In the genomic region with DNA sequence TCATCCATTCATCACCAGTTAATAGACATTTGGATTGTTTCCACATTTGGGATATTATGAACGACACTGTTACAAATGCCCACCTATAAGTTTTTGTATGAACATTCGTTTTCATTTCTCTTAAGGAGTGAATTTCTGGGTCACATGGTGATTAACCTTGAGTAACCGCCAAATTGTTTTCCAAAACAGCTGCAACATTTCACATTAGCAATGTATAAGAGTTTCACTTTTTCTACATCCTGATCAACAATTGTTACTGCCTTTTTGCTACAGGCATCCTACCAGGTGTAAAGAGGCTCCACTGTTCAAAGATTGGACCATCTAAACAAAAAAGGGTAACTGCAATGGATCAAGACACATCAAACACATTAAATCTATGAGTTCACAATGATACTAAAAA, we compare ENCODE assay signal across 39 cellular contexts. TPM values are rescaled to one million over a fixed set of nuclear protein-coding genes. Genes with fewer than 3 reads are reported as not detected.
"Had no signal": no experiment of that assay in that cellular context is flagged by ENCODE, and none has a peak within 500 bp of the region (broad histone marks: within the 10 kb centered on the region; RNA-seq: fewer than 3 reads in every experiment).

No MANE protein-coding gene starts in this region.

- H3K27ac Mint-ChIP-seq: activated naive CD4-positive, alpha-beta T cell treated with anti-CD3 and anti-CD28 coated beads for 36 hours; activated naive CD4-positive, alpha-beta T cell treated with anti-CD3 and anti-CD28 coated beads, Interleukin-2, amount 10 ng/mL, durations not matched to agents 7 days and 5 days; activated naive CD4-positive, alpha-beta T cell treated with anti-CD3 and anti-CD28 coated beads, Interleukin-2, amount 50 U/mL, for 24 hours; activated naive CD4-positive, alpha-beta T cell treated with anti-CD3 and anti-CD28 coated beads, Interleukin-2, amount 50 U/mL, for 72 hours; activated naive CD8-positive, alpha-beta T cell; activated naive CD8-positive, alpha-beta T cell treated with anti-CD3 and anti-CD28 coated beads for 36 hours; activated naive CD8-positive, alpha-beta T cell treated with anti-CD3 and anti-CD28 coated beads, Interleukin-2, amount 10 ng/mL, durations not matched to agents 7 days and 5 days; activated naive CD8-positive, alpha-beta T cell treated with anti-CD3 and anti-CD28 coated beads, Interleukin-2, amount 50 U/mL, for 24 hours; activated T-cell treated with anti-CD3 and anti-CD28 coated beads, Interleukin-2, amount 50 U/mL, for 24 hours; activated T-cell treated with anti-CD3 and anti-CD28 coated beads, Interleukin-2, amount 50 U/mL, for 72 hours; activated T-helper 1 cell treated with anti-CD3 and anti-CD28 coated beads, Interleukin-12 subunit alpha, Interleukin-12 subunit beta, Interleukin-2, Interleukin-4 antibody, amounts not matched to agents 30 ng/mL and 10 ng/mL and 1 ng/mL, durations not matched to agents 14 hours and 24 hours and 36 hours; activated T-helper 17 cell treated with anti-CD3 and anti-CD28 coated beads, Interleukin-2, amount 50 U/mL, for 72 hours; activated T-helper 2 cell treated with anti-CD3 and anti-CD28 coated beads, Interferon-gamma antibody, Interleukin-2, Interleukin-4, amounts not matched to agents 10 μg/mL and 5 μg/mL and 100 μg/mL, durations not matched to agents 14 hours and 24 hours and 36 hours; brain had no signal

- H3K4me1 Mint-ChIP-seq: activated naive CD4-positive, alpha-beta T cell treated with anti-CD3 and anti-CD28 coated beads, Interleukin-2, amount 10 ng/mL, durations not matched to agents 7 days and 5 days; activated naive CD4-positive, alpha-beta T cell treated with anti-CD3 and anti-CD28 coated beads, Interleukin-2, amount 50 U/mL, for 24 hours; activated naive CD8-positive, alpha-beta T cell treated with anti-CD3 and anti-CD28 coated beads for 36 hours; activated naive CD8-positive, alpha-beta T cell treated with anti-CD3 and anti-CD28 coated beads, Interleukin-2, amount 10 ng/mL, durations not matched to agents 7 days and 5 days; activated naive CD8-positive, alpha-beta T cell treated with anti-CD3 and anti-CD28 coated beads, Interleukin-2, amount 50 U/mL, for 24 hours; activated T-helper 17 cell treated with anti-CD3 and anti-CD28 coated beads, Interleukin-2, amount 50 U/mL, for 72 hours; brain; central memory CD8-positive, alpha-beta T cell had no signal

- H3K9me3 ChIP-seq: adrenal gland, ascending aorta, breast epithelium had no signal

- H3K36me3 ChIP-seq: adrenal gland, ascending aorta, brain microvascular endothelial cell, breast epithelium, cardiac muscle cell had no signal

- DNase-seq: activated effector memory CD4-positive, alpha-beta T cell treated with anti-CD3 and anti-CD28 coated beads, Interleukin-2, amount 50 U/mL, for 16 hours; activated effector memory CD4-positive, alpha-beta T cell treated with Interleukin-2 at 50 U/mL for 16 hours; activated gamma-delta T cell; activated gamma-delta T cell treated with Interleukin-2 at 50 U/mL for 16 hours; activated naive CD4-positive, alpha-beta T cell; activated naive CD4-positive, alpha-beta T cell treated with anti-CD3 and anti-CD28 coated beads for 36 hours; activated naive CD4-positive, alpha-beta T cell treated with anti-CD3 and anti-CD28 coated beads, Interleukin-2, amount 10 ng/mL, durations not matched to agents 7 days and 5 days; activated naive CD4-positive, alpha-beta T cell treated with anti-CD3 and anti-CD28 coated beads, Interleukin-2, amount 50 U/mL, for 16 hours; activated naive CD4-positive, alpha-beta T cell treated with Interleukin-2 at 50 U/mL for 16 hours; activated naive CD8-positive, alpha-beta T cell treated with anti-CD3 and anti-CD28 coated beads for 36 hours; activated naive CD8-positive, alpha-beta T cell treated with anti-CD3 and anti-CD28 coated beads, Interleukin-2, amount 10 ng/mL, durations not matched to agents 7 days and 5 days; activated naive CD8-positive, alpha-beta T cell treated with anti-CD3 and anti-CD28 coated beads, Interleukin-2, amount 50 U/mL, for 24 hours; activated T-cell treated with anti-CD3 and anti-CD28 coated beads, Interleukin-2, amount 50 U/mL, for 1 hour; activated T-cell treated with anti-CD3 and anti-CD28 coated beads, Interleukin-2, amount 50 U/mL, for 24 hours; activated T-cell treated with anti-CD3 and anti-CD28 coated beads, Interleukin-2, amount 50 U/mL, for 4 hours; activated T-cell treated with anti-CD3 and anti-CD28 coated beads, Interleukin-2, amount 50 U/mL, for 48 hours; activated T-cell treated with anti-CD3 and anti-CD28 coated beads, Interleukin-2, amount 50 U/mL, for 72 hours; adrenal gland; amniotic stem cell; amygdala; anterior cingulate cortex; aorta; brain microvascular endothelial cell; caudate nucleus; central memory CD4-positive, alpha-beta T cell; cerebellar nuclear complex had no signal

- H3K4me3 ChIP-seq: adrenal gland, ascending aorta, breast epithelium, cardiac muscle cell had no signal

- ATAC-seq: activated naive CD4-positive, alpha-beta T cell treated with anti-CD3 and anti-CD28 coated beads, Interleukin-2, amount 50 U/mL, for 72 hours; activated naive CD8-positive, alpha-beta T cell treated with anti-CD3 and anti-CD28 coated beads, Interleukin-2, amount 50 U/mL, for 24 hours; activated T-cell treated with anti-CD3 and anti-CD28 coated beads, Interleukin-2, amount 50 U/mL, for 4 hours; activated T-cell treated with anti-CD3 and anti-CD28 coated beads, Interleukin-2, amount 50 U/mL, for 72 hours; activated T-helper 17 cell treated with anti-CD3 and anti-CD28 coated beads, Interleukin-2, amount 50 U/mL, for 72 hours had no signal

- H3K4me1 ChIP-seq: adrenal gland, ascending aorta, breast epithelium had no signal

- H3K36me3 Mint-ChIP-seq: activated naive CD4-positive, alpha-beta T cell treated with anti-CD3 and anti-CD28 coated beads, Interleukin-2, amount 10 ng/mL, durations not matched to agents 7 days and 5 days; activated naive CD4-positive, alpha-beta T cell treated with anti-CD3 and anti-CD28 coated beads, Interleukin-2, amount 50 U/mL, for 24 hours; activated naive CD4-positive, alpha-beta T cell treated with anti-CD3 and anti-CD28 coated beads, Interleukin-2, amount 50 U/mL, for 72 hours; activated naive CD8-positive, alpha-beta T cell treated with anti-CD3 and anti-CD28 coated beads for 36 hours; activated naive CD8-positive, alpha-beta T cell treated with anti-CD3 and anti-CD28 coated beads, Interleukin-2, amount 10 ng/mL, durations not matched to agents 7 days and 5 days; brain had no signal

- FAIRE-seq: astrocyte, bronchial epithelial cell had no signal

- H3K9me3 Mint-ChIP-seq: activated naive CD4-positive, alpha-beta T cell treated with anti-CD3 and anti-CD28 coated beads for 36 hours; activated naive CD4-positive, alpha-beta T cell treated with anti-CD3 and anti-CD28 coated beads, Interleukin-2, amount 10 ng/mL, durations not matched to agents 7 days and 5 days; activated naive CD4-positive, alpha-beta T cell treated with anti-CD3 and anti-CD28 coated beads, Interleukin-2, amount 50 U/mL, for 24 hours; activated naive CD4-positive, alpha-beta T cell treated with anti-CD3 and anti-CD28 coated beads, Interleukin-2, amount 50 U/mL, for 72 hours; activated naive CD8-positive, alpha-beta T cell treated with anti-CD3 and anti-CD28 coated beads for 36 hours; activated naive CD8-positive, alpha-beta T cell treated with anti-CD3 and anti-CD28 coated beads, Interleukin-2, amount 10 ng/mL, durations not matched to agents 7 days and 5 days; activated naive CD8-positive, alpha-beta T cell treated with anti-CD3 and anti-CD28 coated beads, Interleukin-2, amount 50 U/mL, for 24 hours; activated T-cell treated with anti-CD3 and anti-CD28 coated beads, Interleukin-2, amount 50 U/mL, for 24 hours; activated T-cell treated with anti-CD3 and anti-CD28 coated beads, Interleukin-2, amount 50 U/mL, for 4 hours; activated T-cell treated with anti-CD3 and anti-CD28 coated beads, Interleukin-2, amount 50 U/mL, for 72 hours; activated T-helper 1 cell treated with anti-CD3 and anti-CD28 coated beads, Interleukin-12 subunit alpha, Interleukin-12 subunit beta, Interleukin-2, Interleukin-4 antibody, amounts not matched to agents 30 ng/mL and 10 ng/mL and 1 ng/mL, durations not matched to agents 14 hours and 24 hours and 36 hours; activated T-helper 17 cell treated with anti-CD3 and anti-CD28 coated beads, Interleukin-2, amount 50 U/mL, for 72 hours; activated T-helper 2 cell treated with anti-CD3 and anti-CD28 coated beads, Interferon-gamma antibody, Interleukin-2, Interleukin-4, amounts not matched to agents 10 μg/mL and 5 μg/mL and 100 μg/mL, durations not matched to agents 14 hours and 24 hours and 36 hours; brain; central memory CD8-positive, alpha-beta T cell had no signal

- H3K27ac ChIP-seq: adrenal gland, ascending aorta, brain microvascular endothelial cell, breast epithelium, cardiac muscle cell had no signal

- H3K27me3 Mint-ChIP-seq: activated naive CD8-positive, alpha-beta T cell had no signal

- H3K4me3 Mint-ChIP-seq: activated naive CD4-positive, alpha-beta T cell treated with anti-CD3 and anti-CD28 coated beads for 36 hours; activated naive CD4-positive, alpha-beta T cell treated with anti-CD3 and anti-CD28 coated beads, Interleukin-2, amount 10 ng/mL, durations not matched to agents 7 days and 5 days; activated naive CD4-positive, alpha-beta T cell treated with anti-CD3 and anti-CD28 coated beads, Interleukin-2, amount 50 U/mL, for 24 hours; activated naive CD8-positive, alpha-beta T cell; activated naive CD8-positive, alpha-beta T cell treated with anti-CD3 and anti-CD28 coated beads for 36 hours; activated naive CD8-positive, alpha-beta T cell treated with anti-CD3 and anti-CD28 coated beads, Interleukin-2, amount 10 ng/mL, durations not matched to agents 7 days and 5 days; activated naive CD8-positive, alpha-beta T cell treated with anti-CD3 and anti-CD28 coated beads, Interleukin-2, amount 50 U/mL, for 24 hours; activated T-cell treated with anti-CD3 and anti-CD28 coated beads, Interleukin-2, amount 50 U/mL, for 24 hours; activated T-cell treated with anti-CD3 and anti-CD28 coated beads, Interleukin-2, amount 50 U/mL, for 4 hours; activated T-cell treated with anti-CD3 and anti-CD28 coated beads, Interleukin-2, amount 50 U/mL, for 72 hours; activated T-helper 1 cell treated with anti-CD3 and anti-CD28 coated beads, Interleukin-12 subunit alpha, Interleukin-12 subunit beta, Interleukin-2, Interleukin-4 antibody, amounts not matched to agents 30 ng/mL and 10 ng/mL and 1 ng/mL, durations not matched to agents 14 hours and 24 hours and 36 hours; activated T-helper 17 cell treated with anti-CD3 and anti-CD28 coated beads, Interleukin-2, amount 50 U/mL, for 72 hours; brain; central memory CD8-positive, alpha-beta T cell had no signal

- H3K27me3 ChIP-seq: adrenal gland, ascending aorta, brain microvascular endothelial cell, breast epithelium, cardiac muscle cell had no signal

RNA-seq across cellular contexts. Expression of gene CPEB1, which starts 52.0 kb away (rescaled TPM):
- total RNA-seq: activated naive CD4-positive, alpha-beta T cell treated with anti-CD3 and anti-CD28 coated beads, Interleukin-2, amount 50 U/mL, for 72 hours; activated T-helper 1 cell treated with anti-CD3 and anti-CD28 coated beads, Interleukin-12 subunit alpha, Interleukin-12 subunit beta, Interleukin-2, Interleukin-4 antibody, amounts not matched to agents 30 ng/mL and 10 ng/mL and 1 ng/mL, durations not matched to agents 14 hours and 24 hours and 36 hours; activated T-helper 2 cell treated with anti-CD3 and anti-CD28 coated beads, Interferon-gamma antibody, Interleukin-2, Interleukin-4, amounts not matched to agents 10 μg/mL and 5 μg/mL and 100 μg/mL, durations not matched to agents 14 hours and 24 hours and 36 hours had no signal
